8 cellular contexts compared by ENCODE assay signal in genomic region chr15:49620658-49621326, GRCh38. TPM values are rescaled to one million over a fixed set of nuclear protein-coding genes. Genes with fewer than 3 reads are reported as not detected.
A peak's percentile ranks its signal among the peaks of the same experiment; 100 is the strongest.
DNase-seq lines count a peak whose midpoint lies in the region; ATAC-seq, FAIRE-seq and TF ChIP-seq lines count a peak whose summit lies in the region.

Gene DTWD1, plus strand, starts transcription at chr15:49621048. Its CDS starts 4,120 bp downstream, at chr15:49625168.
Gene FAM227B, minus strand, starts transcription at chr15:49620818. Its CDS starts 5,647 bp downstream, at chr15:49615171.

- no peaks in the 10 kb centered on the region for H3K9me3 ChIP-seq in pancreas
- peaks cover 0 to 12% (median 0%) of the 10 kb centered on the region in 3 donors for H3K9me3 ChIP-seq in tibial artery

- peaks cover 32% of the 10 kb centered on the region for H3K4me1 Mint-ChIP-seq in activated naive CD8-positive, alpha-beta T cell treated with anti-CD3 and anti-CD28 coated beads, Interleukin-2, amount 10 ng/mL, durations not matched to agents 7 days and 5 days

- H3K27me3 ChIP-seq in pancreas = no peaks in the 10 kb centered on the region
- no peaks in the 10 kb centered on the region for H3K27me3 ChIP-seq in tibial artery

- H3K9me3 Mint-ChIP-seq in activated naive CD8-positive, alpha-beta T cell treated with anti-CD3 and anti-CD28 coated beads, Interleukin-2, amount 10 ng/mL, durations not matched to agents 7 days and 5 days = peaks cover 7% of the 10 kb centered on the region

- DNase-seq in GM12864 (ENCODE audit: low read depth) = peak; percentile 94
- DNase-seq in NCI-H1105 treated with DMSO at 0.1 percent for 48 hours (lab: John Stamatoyannopoulos, UW) = peak; percentile 87
- peak; percentile 97 for DNase-seq in SKM-1 treated with dmso at 0.1 percent for 144 hours (lab: John Stamatoyannopoulos, UW; ENCODE audit: unreplicated experiment)
- peak; percentile 94 for DNase-seq in activated naive CD8-positive, alpha-beta T cell treated with anti-CD3 and anti-CD28 coated beads, Interleukin-2, amount 10 ng/mL, durations not matched to agents 7 days and 5 days
- DNase-seq in Right ventricle myocardium superior = peak; percentile 98
- peak; percentile 94 to 97 (median 97) for DNase-seq in pancreas
- peak; percentile 96 to 99 for DNase-seq in tibial artery

- peak; percentile 97 for ATAC-seq in HG02678 (IDR thresholded peaks at IDR 0.05; ENCODE audit: unreplicated experiment)
- ATAC-seq in activated naive CD8-positive, alpha-beta T cell treated with anti-CD3 and anti-CD28 coated beads, Interleukin-2, amount 10 ng/mL, durations not matched to agents 7 days and 5 days (ENCODE audit: low read depth) = peak; percentile 95
- peak; percentile 99 for ATAC-seq in Right ventricle myocardium superior (ENCODE audit: poor library complexity)
- ATAC-seq in pancreas = peak; percentile 96 to 99 (median 97)

- intact Hi-C loops in Right ventricle myocardium superior (cut with DNase I) (loop anchor here (10.0 kb wide), 2 partner anchors 384 to 466 kb away; partner anchors contain the start of gene COPS2), pancreas (cut with DNase I) (no loop called here), tibial artery (cut with DNase I; ENCODE audit: low total_unique reads) (loop anchor here (5.0 kb wide), 1 partner anchor 227 kb away; no protein-coding TSS in a partner anchor)

- H3K4me3 ChIP-seq in GM12864 (ENCODE audit: low read depth, low read length) = peak within 1 kb of the TSS; percentile 74
- peak within 1 kb of the TSS; percentile 47 to 72 (median 64) for H3K4me3 ChIP-seq in pancreas
- H3K4me3 ChIP-seq in tibial artery = peak within 1 kb of the TSS; percentile 73 to 89

- H3K36me3 Mint-ChIP-seq in activated naive CD8-positive, alpha-beta T cell treated with anti-CD3 and anti-CD28 coated beads, Interleukin-2, amount 10 ng/mL, durations not matched to agents 7 days and 5 days = peaks cover 13% of the 10 kb centered on the region

- H3K27ac ChIP-seq in pancreas = peak within 1 kb of the TSS; percentile 87 to 95 (median 92)
- peak within 1 kb of the TSS; percentile 91 to 93 for H3K27ac ChIP-seq in tibial artery

- H3K4me3 Mint-ChIP-seq in activated naive CD8-positive, alpha-beta T cell treated with anti-CD3 and anti-CD28 coated beads, Interleukin-2, amount 10 ng/mL, durations not matched to agents 7 days and 5 days = peak within 1 kb of the TSS; percentile 87

- WGBS in pancreas, 2 donors = 0% methylated on average over 59 of the region's 59 CpGs

- H3K27ac Mint-ChIP-seq in activated naive CD8-positive, alpha-beta T cell treated with anti-CD3 and anti-CD28 coated beads, Interleukin-2, amount 10 ng/mL, durations not matched to agents 7 days and 5 days = peak within 1 kb of the TSS; percentile 89

- H3K36me3 ChIP-seq in pancreas (peaks cover under 1 to 8% (median 6%) of the 10 kb centered on the region in 3 donors), tibial artery (peaks cover 8 to 13% (median 12%) of the 10 kb centered on the region in 3 donors)

- POLR2A ChIA-PET in activated naive CD8-positive, alpha-beta T cell treated with anti-CD3 and anti-CD28 coated beads, Interleukin-2, amount 10 ng/mL, durations not matched to agents 7 days and 5 days (lab: Charles Lee) = interaction anchor here (0.7 to 1.5 kb wide), 3 partner anchors 118 to 814 kb away, joined by 3 to 5 read pairs (median 3); partner anchors contain the start of gene GABPB1

- peak; percentile 65 for FAIRE-seq in pancreas (lab: Jason Lieb, UNC)

- H3K4me1 ChIP-seq in pancreas (peaks cover 6 to 13% (median 12%) of the 10 kb centered on the region in 3 donors), tibial artery (peaks cover 0 to 36% (median 18%) of the 10 kb centered on the region in 4 donors)

- H3K27me3 Mint-ChIP-seq in activated naive CD8-positive, alpha-beta T cell treated with anti-CD3 and anti-CD28 coated beads, Interleukin-2, amount 10 ng/mL, durations not matched to agents 7 days and 5 days = no peaks in the 10 kb centered on the region

- TF ChIP-seq CTCF in GM12864 (IDR thresholded peaks at IDR 0.05; ENCODE audit: low read depth, low read length, missing control alignments) (peak; percentile 3), pancreas (IDR thresholded peaks at IDR 0.05) (no peak), tibial artery (IDR thresholded peaks at IDR 0.05) (no peak)

RNA-seq across cellular contexts. Expression of gene DTWD1, which starts in this region (rescaled TPM):
- 10 to 100 TPM; 20.1 to 24.0 TPM for total RNA-seq in activated naive CD8-positive, alpha-beta T cell treated with anti-CD3 and anti-CD28 coated beads, Interleukin-2, amount 10 ng/mL, durations not matched to agents 7 days and 5 days
- total RNA-seq in Right ventricle myocardium superior = 22.8 TPM
- 10 to 100 TPM; 18.4 to 31.6 (median 24.8) TPM for total RNA-seq in pancreas
- 10 to 100 TPM; 21.1 to 21.6 TPM for polyA plus RNA-seq in pancreas

RNA-seq across cellular contexts. Expression of gene FAM227B, which starts in this region (rescaled TPM):
- total RNA-seq in activated naive CD8-positive, alpha-beta T cell treated with anti-CD3 and anti-CD28 coated beads, Interleukin-2, amount 10 ng/mL, durations not matched to agents 7 days and 5 days = 1 to 10 TPM; 6.1 to 6.6 TPM
- total RNA-seq in Right ventricle myocardium superior = 19.4 TPM
- total RNA-seq in pancreas = 1 to 10 TPM; 3.1 to 6.2 (median 4.1) TPM
- 1 to 10 TPM; 3.4 to 6.5 TPM for polyA plus RNA-seq in pancreas

Comparison
In these comparisons a context has a peak if more than half of its experiments do, and no peak if none do; other contexts are left out.
1. Peak in every context shown above with its lines: DNase-seq, ATAC-seq, H3K4me3 ChIP-seq and H3K27ac ChIP-seq.
2. intact Hi-C loops: an anchor here in Right ventricle myocardium superior (10.0 kb wide) and tibial artery (5.0 kb wide); none called in pancreas.